ENCODE assay signal across 8 cellular contexts in genomic region chr5:131795879-131796792, GRCh38. TPM values are rescaled to one million over a fixed set of nuclear protein-coding genes. Genes with fewer than 3 reads are reported as not detected.
DNase-seq lines count a peak whose midpoint lies in the region; ATAC-seq and TF ChIP-seq lines count a peak whose summit lies in the region.

No MANE protein-coding gene starts in this region.

- H3K27me3 ChIP-seq in osteoblast (ENCODE audit: insufficient read depth, low read length) (no peaks in the 10 kb centered on the region), upper lobe of right lung (no peaks in the 10 kb centered on the region)

- H3K27me3 Mint-ChIP-seq in activated naive CD8-positive, alpha-beta T cell treated with anti-CD3 and anti-CD28 coated beads for 36 hours = no peaks in the 10 kb centered on the region

- peak overlapping the region; percentile 89 for H3K27ac Mint-ChIP-seq in activated naive CD8-positive, alpha-beta T cell treated with anti-CD3 and anti-CD28 coated beads for 36 hours

- H3K9me2 ChIP-seq in OCI-LY7 (ENCODE audit: insufficient read depth, low read length) = no peaks in the 10 kb centered on the region

- POLR2A ChIA-PET in OCI-LY7 (lab: Charles Lee) = interaction anchor here (0.5 to 1.0 kb wide), 3 partner anchors 50 to 403 kb away, joined by 3 read pairs; no protein-coding TSS in a partner anchor

- TF ChIP-seq CTCF in OCI-LY7 (conservative IDR thresholded peaks at IDR 0.05; ENCODE audit: low read length) (0 out of 2 replicates have a peak, but pooled peaks have one; percentile 12), osteoblast (IDR thresholded peaks at IDR 0.05; ENCODE audit: extremely low read depth, low read depth, low read length) (no peak), upper lobe of right lung (IDR thresholded peaks at IDR 0.05) (no peak)

- H3K4me1 ChIP-seq in OCI-LY7 (ENCODE audit: insufficient read depth, low read length, poor library complexity, severe bottlenecking) = peaks cover 35% of the 10 kb centered on the region
- H3K4me1 ChIP-seq in osteoblast (ENCODE audit: insufficient read depth, low read length) = peaks cover 20% of the 10 kb centered on the region
- peaks cover 8% of the 10 kb centered on the region for H3K4me1 ChIP-seq in upper lobe of right lung

- H3K36me3 ChIP-seq in OCI-LY7 (ENCODE audit: insufficient read depth, low read length) (no peaks in the 10 kb centered on the region), osteoblast (ENCODE audit: insufficient read depth, low read length) (peaks cover 6% of the 10 kb centered on the region), upper lobe of right lung (no peaks in the 10 kb centered on the region)

- H3K4me2 ChIP-seq in OCI-LY7 (ENCODE audit: low read length) (peak overlapping the region; percentile 89), osteoblast (ENCODE audit: insufficient read depth, low read length) (peak overlapping the region; percentile 95)

- CTCF ChIA-PET in OCI-LY7 (lab: Charles Lee; ENCODE audit: unreplicated experiment) = no interaction called here

- no peaks in the 10 kb centered on the region for H3K9me3 Mint-ChIP-seq in activated naive CD8-positive, alpha-beta T cell treated with anti-CD3 and anti-CD28 coated beads for 36 hours

- peak overlapping the region; percentile 87 for H3K4me3 ChIP-seq in OCI-LY7 (ENCODE audit: low read depth, low read length, poor library complexity, severe bottlenecking)
- peak overlapping the region; percentile 97 for H3K4me3 ChIP-seq in osteoblast (ENCODE audit: insufficient read depth, low read length)
- peak overlapping the region; percentile 94 for H3K4me3 ChIP-seq in upper lobe of right lung

- H3K79me2 ChIP-seq in OCI-LY7 (ENCODE audit: insufficient read depth, low read depth, low read length) (peaks cover 49% of the 10 kb centered on the region), osteoblast (ENCODE audit: insufficient read depth, low read length) (peaks cover 62% of the 10 kb centered on the region)

- H3K4me3 Mint-ChIP-seq in activated naive CD8-positive, alpha-beta T cell treated with anti-CD3 and anti-CD28 coated beads for 36 hours = peak overlapping the region; percentile 94

- peak; percentile 54 for DNase-seq in ACHN
- peak; percentile 52 for DNase-seq in OCI-LY7 (ENCODE audit: low spot score)
- DNase-seq in activated naive CD8-positive, alpha-beta T cell treated with anti-CD3 and anti-CD28 coated beads for 36 hours = peak; percentile 42
- peak; percentile 34 to 90 (median 71) for DNase-seq in head of caudate nucleus
- DNase-seq in osteoblast (ENCODE audit: insufficient read length, low spot score, missing footprints) = peak; percentile 80
- peak; percentile 88 for DNase-seq in upper lobe of right lung

- in situ Hi-C loops in ACHN (cut with HindIII; ENCODE audit: low pct_ligation_motif_present, low pct_unique_long_range_greater_than_20kb, low sequenced_read_pairs) = no loop called here

- BruUV-seq in OCI-LY7 (replicated peaks; lab: Mats Ljungman, UMichigan) = no TSS peak

- peak overlapping the region; percentile 43 for H3K27ac ChIP-seq in OCI-LY7 (ENCODE audit: low read depth, low read length, poor library complexity, severe bottlenecking)
- H3K27ac ChIP-seq in osteoblast (ENCODE audit: low read depth, low read length) = peak overlapping the region; percentile 98
- peak overlapping the region; percentile 99 for H3K27ac ChIP-seq in upper lobe of right lung

- peak overlapping the region; percentile 78 for H2AFZ ChIP-seq in OCI-LY7 (ENCODE audit: low read length)
- peak overlapping the region; percentile 76 for H2AFZ ChIP-seq in osteoblast (ENCODE audit: low read length)

- ATAC-seq in GM18508 (IDR thresholded peaks at IDR 0.05; ENCODE audit: insufficient read depth, unreplicated experiment) = peak; percentile 11
- ATAC-seq in HG03025 (IDR thresholded peaks at IDR 0.05; ENCODE audit: low FRiP score, unreplicated experiment) = peak; percentile 18
- ATAC-seq in upper lobe of right lung = peak; percentile 69

- H3K9me3 ChIP-seq in OCI-LY7 (ENCODE audit: low read length) (no peaks in the 10 kb centered on the region), osteoblast (ENCODE audit: low read depth, low read length) (no peaks in the 10 kb centered on the region), upper lobe of right lung (no peaks in the 10 kb centered on the region)

- H3K36me3 Mint-ChIP-seq in activated naive CD8-positive, alpha-beta T cell treated with anti-CD3 and anti-CD28 coated beads for 36 hours = peaks cover 19% of the 10 kb centered on the region

- intact Hi-C loops in OCI-LY7 (cut with micrococcal nuclease; ENCODE audit: unreplicated experiment) = loop anchor here (10.0 kb wide), 2 partner anchors 531 to 631 kb away; partner anchors contain the start of genes CDC42SE2 and HINT1
- intact Hi-C loops in head of caudate nucleus (cut with DNase I) = loop anchor here (2.0 to 5.0 kb wide), 3 partner anchors 161 to 211 kb away; partner anchors contain the start of gene RAPGEF6
- intact Hi-C loops in upper lobe of right lung (cut with DNase I) = no loop called here

- H3K4me1 Mint-ChIP-seq in activated naive CD8-positive, alpha-beta T cell treated with anti-CD3 and anti-CD28 coated beads for 36 hours = peaks cover 23% of the 10 kb centered on the region

- H4K20me1 ChIP-seq in OCI-LY7 (ENCODE audit: insufficient read depth, low read length) (peaks cover 23% of the 10 kb centered on the region), osteoblast (ENCODE audit: insufficient read depth, low read length) (peaks cover 44% of the 10 kb centered on the region)

RNA-seq across cellular contexts. Expression of gene FNIP1, which starts 0.7 kb away (rescaled TPM):
- 16.1 and 19.4 TPM in 2 replicates for total RNA-seq in OCI-LY7 (2014; rRNA removed; shearing (Covaris generic))
- total RNA-seq in OCI-LY7 (2022) (20.0 and 20.6 TPM in 2 replicates), osteoblast (108 and 116 TPM in 2 replicates), upper lobe of right lung (42.7 TPM)
- 10 to 100 TPM; 14.9 to 15.7 TPM for total RNA-seq in activated naive CD8-positive, alpha-beta T cell treated with anti-CD3 and anti-CD28 coated beads for 36 hours

Comparison
In these comparisons a context has a peak if more than half of its experiments do, and no peak if none do; other contexts are left out.
1. Peak in every context shown above with its lines: DNase-seq, ATAC-seq, H3K4me3 ChIP-seq and H3K27ac ChIP-seq.
2. ATAC-seq: peak in every context shown above with its lines; median percentile 69 in upper lobe of right lung; 18 in HG03025; 11 in GM18508.
3. H3K27ac ChIP-seq: peak in every context shown above with its lines; median percentile 99 in upper lobe of right lung; 98 in osteoblast; 43 in OCI-LY7.